Comparison of ENCODE assay signal across 12 cellular contexts in the genomic region with DNA sequence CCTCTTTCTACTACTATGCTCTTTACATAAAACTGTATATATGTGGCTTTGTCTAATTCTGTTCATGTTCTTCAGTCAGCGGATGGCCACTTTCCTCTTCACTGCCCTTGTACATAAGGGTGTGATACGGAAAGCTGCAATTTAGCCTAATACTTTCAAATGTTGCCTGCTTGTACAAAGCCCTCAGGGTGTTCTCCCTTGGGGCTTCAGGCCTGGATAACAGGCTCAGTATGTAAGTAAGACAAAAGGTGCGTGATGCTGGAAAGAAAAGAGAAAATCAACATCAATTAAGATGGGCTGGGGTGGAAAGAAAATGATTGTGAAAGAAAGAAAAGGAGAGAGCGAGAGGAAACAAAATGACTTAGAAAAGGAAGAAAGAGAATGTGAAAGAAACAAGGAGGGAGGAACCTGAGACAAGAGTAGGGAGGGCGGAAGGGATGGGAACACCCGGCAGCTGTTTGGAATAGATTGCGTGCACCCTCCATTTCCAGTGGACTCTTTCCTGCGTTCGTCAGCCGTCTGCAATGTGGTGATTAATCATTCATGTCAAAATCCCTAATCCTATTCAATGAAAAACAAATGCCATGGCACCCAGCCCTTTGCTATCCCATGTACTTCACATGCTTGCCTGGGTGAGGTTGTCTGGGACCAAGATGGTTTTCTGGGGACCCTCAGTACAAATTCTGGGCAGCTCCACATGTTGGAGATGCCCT.
DNase-seq lines count a peak whose midpoint lies in the region; ATAC-seq, FAIRE-seq and TF ChIP-seq lines count a peak whose summit lies in the region.
"Had no signal": no experiment of that assay in that cellular context is flagged by ENCODE, and none has a peak within 500 bp of the region (broad histone marks: within the 10 kb centered on the region; RNA-seq: fewer than 3 reads in every experiment).

No MANE protein-coding gene starts in this region.

- H3K36me3 ChIP-seq in SJCRH30: no peaks in the 10 kb centered on the region
- no peaks in the 10 kb centered on the region for H3K36me3 ChIP-seq in upper lobe of right lung
- H3K36me3 ChIP-seq: upper lobe of left lung had no signal

- 0 out of 2 replicates have a peak overlapping the region, but pooled peaks have one; percentile 8 for H3K4me3 ChIP-seq in SJCRH30
- H3K4me3 ChIP-seq in skin epidermis: no peak overlapping the region
- H3K4me3 ChIP-seq in upper lobe of right lung: no peak overlapping the region
- H3K4me3 ChIP-seq: upper lobe of left lung had no signal

- ATAC-seq in Right ventricle myocardium superior (ENCODE audit: poor library complexity) (peak; percentile 87), upper lobe of right lung (no peak)

- peak overlapping the region; percentile 40 for H3K27ac ChIP-seq in SJCRH30
- H3K27ac ChIP-seq in skin epidermis: peak overlapping the region in 19 of 21 experiments; percentile 4 to 88 (median 47)
- H3K27ac ChIP-seq in upper lobe of right lung: no peak overlapping the region

- FAIRE-seq in GM19239 (lab: Jason Lieb, UNC): no peak

- no peaks in the 10 kb centered on the region for H3K9me3 ChIP-seq in SJCRH30 (replicated peaks)
- H3K9me3 ChIP-seq in upper lobe of right lung: no peaks in the 10 kb centered on the region
- H3K9me3 ChIP-seq: upper lobe of left lung had no signal

- no peak for TF ChIP-seq CTCF in upper lobe of right lung (IDR thresholded peaks at IDR 0.05)

- intact Hi-C loops in Right ventricle myocardium superior (cut with DNase I) (no loop called here), upper lobe of right lung (cut with DNase I) (no loop called here)

- peaks cover 23% of the 10 kb centered on the region for H3K4me1 ChIP-seq in SJCRH30
- H3K4me1 ChIP-seq in upper lobe of right lung: no peaks in the 10 kb centered on the region

- H3K27me3 ChIP-seq in SJCRH30: no peaks in the 10 kb centered on the region
- no peaks in the 10 kb centered on the region for H3K27me3 ChIP-seq in upper lobe of right lung
- H3K27me3 ChIP-seq: upper lobe of left lung had no signal

- peak; percentile 25 for DNase-seq in H4 (ENCODE audit: low spot score)
- peak; percentile 27 to 45 for DNase-seq in SJCRH30
- DNase-seq in Right ventricle myocardium superior: peak; percentile 42
- DNase-seq in GM19239 (ENCODE audit: insufficient read length, low spot score): no peak
- no peak for DNase-seq in NCI-H1092 (lab: John Stamatoyannopoulos, UW)
- no peak for DNase-seq in NOMO-1 treated with DMSO at 0.1 percent for 48 hours (lab: John Stamatoyannopoulos, UW; ENCODE audit: unreplicated experiment)
- DNase-seq in upper lobe of right lung: no peak
- DNase-seq: activated effector memory CD4-positive, alpha-beta T cell treated with anti-CD3 and anti-CD28 coated beads, Interleukin-2, amount 50 U/mL, for 16 hours; H7; KG1; upper lobe of left lung had no signal

Comparison
In these comparisons a context has a peak if more than half of its experiments do, and no peak if none do; other contexts are left out.
1. DNase-seq: peak in H4 (single experiment), SJCRH30 (2 of 2) and Right ventricle myocardium superior (single experiment); none in GM19239 (single experiment), NCI-H1092 (single experiment), NOMO-1 treated with DMSO at 0.1 percent for 48 hours (single experiment) and upper lobe of right lung (single experiment).